ENCODE assay signal across 30 cellular contexts in genomic region chr6:36651659-36652379, GRCh38. TPM values are rescaled to one million over a fixed set of nuclear protein-coding genes. Genes with fewer than 3 reads are reported as not detected.
DNase-seq lines count a peak whose midpoint lies in the region; ATAC-seq, FAIRE-seq and TF ChIP-seq lines count a peak whose summit lies in the region.
"Had no signal": no experiment of that assay in that cellular context is flagged by ENCODE, and none has a peak within 500 bp of the region (broad histone marks: within the 10 kb centered on the region; RNA-seq: fewer than 3 reads in every experiment).

No MANE protein-coding gene starts in this region.

- peaks cover 68% of the 10 kb centered on the region for H3K27me3 Mint-ChIP-seq in activated CD8-positive, alpha-beta memory T cell treated with anti-CD3 and anti-CD28 coated beads, Interleukin-2, amount 10 ng/mL, durations not matched to agents 7 days and 5 days

- no peaks in the 10 kb centered on the region for H3K36me3 ChIP-seq in BLaER1
- no peaks in the 10 kb centered on the region for H3K36me3 ChIP-seq in HEK293 (ENCODE audit: control insufficient read depth in 2 of 2, insufficient read depth in 1 of 2, low read length in 2 of 2)
- H3K36me3 ChIP-seq in OCI-LY3 (replicated peaks; ENCODE audit: low read depth, low read length): no peaks in the 10 kb centered on the region
- no peaks in the 10 kb centered on the region for H3K36me3 ChIP-seq in kidney (ENCODE audit: control insufficient read depth in 1 of 2, insufficient read depth in 2 of 2, low read length in 2 of 2)
- H3K36me3 ChIP-seq: BE2C, HAP-1 had no signal

- H3K79me2 ChIP-seq in OCI-LY3 (ENCODE audit: low read length): no peaks in the 10 kb centered on the region

- no peaks in the 10 kb centered on the region for H3K9me3 ChIP-seq in BLaER1
- H3K9me3 ChIP-seq in HEK293 (ENCODE audit: control insufficient read depth, insufficient read depth, low read depth, low read length): no peaks in the 10 kb centered on the region
- H3K9me3 ChIP-seq in OCI-LY3 (ENCODE audit: insufficient read depth, low read length): no peaks in the 10 kb centered on the region
- no peaks in the 10 kb centered on the region for H3K9me3 ChIP-seq in kidney (ENCODE audit: control insufficient read depth in 1 of 2, low read length in 2 of 2)
- H3K9me3 ChIP-seq: A549, BE2C, Caco-2, HAP-1 had no signal

- H3K9me3 Mint-ChIP-seq in activated CD8-positive, alpha-beta memory T cell treated with anti-CD3 and anti-CD28 coated beads, Interleukin-2, amount 10 ng/mL, durations not matched to agents 7 days and 5 days (ENCODE audit: low read depth): no peaks in the 10 kb centered on the region
- H3K9me3 Mint-ChIP-seq: GM23338 had no signal

- no peaks in the 10 kb centered on the region for H4K20me1 ChIP-seq in BLaER1
- no peaks in the 10 kb centered on the region for H4K20me1 ChIP-seq in OCI-LY3 (ENCODE audit: insufficient read depth, low read length)

- H3K27me3 ChIP-seq in BLaER1 (no peaks in the 10 kb centered on the region), OCI-LY3 (ENCODE audit: low read depth, low read length) (peaks cover 25% of the 10 kb centered on the region)
- H3K27me3 ChIP-seq: BE2C had no signal

- no peak overlapping the region for H2AFZ ChIP-seq in OCI-LY3 (ENCODE audit: low read depth, low read length)
- H2AFZ ChIP-seq: GM23338 had no signal

- peaks cover 77% of the 10 kb centered on the region for H3K4me1 ChIP-seq in BLaER1
- H3K4me1 ChIP-seq in HEK293 (ENCODE audit: control insufficient read depth, insufficient read depth, low read length): peaks cover 24% of the 10 kb centered on the region
- peaks cover 24% of the 10 kb centered on the region for H3K4me1 ChIP-seq in OCI-LY3 (ENCODE audit: low read length)
- H3K4me1 ChIP-seq in kidney (ENCODE audit: control insufficient read depth in 1 of 2, insufficient read depth in 1 of 2, low read depth in 1 of 2, low read length in 2 of 2): no peaks in the 10 kb centered on the region
- H3K4me1 ChIP-seq: A549, Caco-2 had no signal

- H3K27ac Mint-ChIP-seq in activated CD8-positive, alpha-beta memory T cell treated with anti-CD3 and anti-CD28 coated beads, Interleukin-2, amount 10 ng/mL, durations not matched to agents 7 days and 5 days: no peak overlapping the region
- H3K27ac Mint-ChIP-seq: CD4-positive, alpha-beta memory T cell; GM23338 had no signal

- intact Hi-C loops in kidney (cut with DNase I): no loop called here

- peak; percentile 13 for DNase-seq in kidney
- DNase-seq in NCI-H69 (lab: John Stamatoyannopoulos, UW): no peak
- no peak for DNase-seq in activated CD8-positive, alpha-beta memory T cell treated with anti-CD3 and anti-CD28 coated beads, Interleukin-2, amount 10 ng/mL, durations not matched to agents 7 days and 5 days
- DNase-seq: BE2C; Caco-2; CD4-positive, alpha-beta memory T cell; DMS 273 treated with DMSO at 0.1 percent for 48 hours; DMS79 treated with DMSO at 0.1 percent for 48 hours; IMR-90; NCI-H1048; NCI-H1417 treated with DMSO at 0.1 percent for 48 hours; NCI-H187; NCI-H2107; NCI-H774; NK-92 treated with Interleukin-12 subunit alpha and Interleukin-12 subunit beta, amount 100 ng/mL, for 24 hours; SHP77 treated with DMSO at 0.1 percent for 48 hours; SW 1271 had no signal

- H3K9ac ChIP-seq in BLaER1: no peak overlapping the region
- H3K9ac ChIP-seq in OCI-LY3 (ENCODE audit: low read length): no peak overlapping the region
- H3K9ac ChIP-seq in kidney (ENCODE audit: low read length in 2 of 2): no peak overlapping the region
- H3K9ac ChIP-seq: KMS-11 had no signal

- 0 out of 2 replicates have a peak overlapping the region, but pooled peaks have one; percentile 84 for H3K27ac ChIP-seq in BLaER1
- no peak overlapping the region for H3K27ac ChIP-seq in HEK293 (ENCODE audit: extremely low read depth, low read depth, low read length)
- H3K27ac ChIP-seq in OCI-LY3 (ENCODE audit: low read length): no peak overlapping the region
- no peak overlapping the region for H3K27ac ChIP-seq in kidney (ENCODE audit: low read depth in 2 of 2, low read length in 2 of 2)
- H3K27ac ChIP-seq: KMS-11, RWPE1, SK-N-MC had no signal

- CTCF ChIA-PET in HEK293 (lab: Yijun Ruan, JAX): interaction anchor here (0.6 to 1.7 kb wide), 8 partner anchors 11 to 281 kb away, joined by 3 to 6 read pairs (median 3); no protein-coding TSS in a partner anchor
- CTCF ChIA-PET in activated CD8-positive, alpha-beta memory T cell treated with anti-CD3 and anti-CD28 coated beads, Interleukin-2, amount 10 ng/mL, durations not matched to agents 7 days and 5 days (lab: Charles Lee): interaction anchor here (1.6 to 2.4 kb wide), 2 partner anchors 9 to 37 kb away, joined by 3 to 7 read pairs; no protein-coding TSS in a partner anchor

- H3K36me3 Mint-ChIP-seq in activated CD8-positive, alpha-beta memory T cell treated with anti-CD3 and anti-CD28 coated beads, Interleukin-2, amount 10 ng/mL, durations not matched to agents 7 days and 5 days: no peaks in the 10 kb centered on the region
- H3K36me3 Mint-ChIP-seq: CD4-positive, alpha-beta memory T cell had no signal

- FAIRE-seq in kidney (lab: Jason Lieb, UNC): no peak
- FAIRE-seq: A549, HTR-8/SVneo had no signal

- H3K4me1 Mint-ChIP-seq in activated CD8-positive, alpha-beta memory T cell treated with anti-CD3 and anti-CD28 coated beads, Interleukin-2, amount 10 ng/mL, durations not matched to agents 7 days and 5 days: no peaks in the 10 kb centered on the region
- H3K4me1 Mint-ChIP-seq: CD4-positive, alpha-beta memory T cell had no signal

- no peak for TF ChIP-seq CTCF in HEK293 (tag by site-specific recombination; IDR thresholded peaks at IDR 0.05)
- no peak for TF ChIP-seq CTCF in OCI-LY3 (IDR thresholded peaks at IDR 0.05; ENCODE audit: low read depth, low read length)
- no peak for TF ChIP-seq CTCF in kidney (IDR thresholded peaks at IDR 0.05; ENCODE audit: borderline replicate concordance, extremely low read depth, insufficient read depth)

- H3K4me3 ChIP-seq in BLaER1: no peak overlapping the region
- H3K4me3 ChIP-seq in HEK293 (ENCODE audit: low read depth, low read length): no peak overlapping the region
- H3K4me3 ChIP-seq in OCI-LY3 (ENCODE audit: low read length): no peak overlapping the region
- H3K4me3 ChIP-seq in kidney (ENCODE audit: low read length in 2 of 2): no peak overlapping the region
- H3K4me3 ChIP-seq: A549, GM23338, HAP-1, SK-N-MC had no signal

- H3K4me2 ChIP-seq in BLaER1 (peak overlapping the region; percentile 79), OCI-LY3 (ENCODE audit: low read length) (peak overlapping the region; percentile 56; the same call in 1 of the 2 replicates)
- H3K4me2 ChIP-seq: A549, GM23338, KMS-11 had no signal

- ATAC-seq in HG03571 (IDR thresholded peaks at IDR 0.05; ENCODE audit: unreplicated experiment) (no peak), HG02763 (IDR thresholded peaks at IDR 0.05; ENCODE audit: unreplicated experiment) (no peak)
- no peak for ATAC-seq in activated CD8-positive, alpha-beta memory T cell treated with anti-CD3 and anti-CD28 coated beads, Interleukin-2, amount 10 ng/mL, durations not matched to agents 7 days and 5 days
- ATAC-seq: A549, GM23338 had no signal

- POLR2A ChIA-PET in HEK293 (lab: Yijun Ruan, JAX): interaction anchor here (3.6 kb wide), 1 partner anchor 27 kb away, joined by 16 read pairs; the partner anchor contains the start of gene CDKN1A

- H3K4me3 Mint-ChIP-seq in activated CD8-positive, alpha-beta memory T cell treated with anti-CD3 and anti-CD28 coated beads, Interleukin-2, amount 10 ng/mL, durations not matched to agents 7 days and 5 days: no peak overlapping the region
- H3K4me3 Mint-ChIP-seq: CD4-positive, alpha-beta memory T cell; GM23338 had no signal

TF ChIP-seq in HEK293, 187 proteins besides CTCF, POLR2A, EP300 and RAD21:
- TF ChIP-seq ZNF48 (tag by site-specific recombination; IDR thresholded peaks at IDR 0.05): no peak
- no peak for TF ChIP-seq ZNF549 (tag by site-specific recombination; IDR thresholded peaks at IDR 0.05)
- 0 out of 2 replicates have a peak, but pooled peaks have one; percentile 29 for TF ChIP-seq ZNF692 (tag by site-specific recombination; IDR thresholded peaks at IDR 0.05)
TF ChIP-seq in HEK293: peak in this region for 1.

RNA-seq across cellular contexts. Expression of gene CDKN1A, which starts 26.7 kb away (rescaled TPM):
- total RNA-seq in kidney: 66.2 TPM
- 46.4 TPM for polyA plus RNA-seq in kidney (ENCODE audit: insufficient read depth, low read depth, low replicate concordance)
- 100 to 1,000 TPM in 1 of 2 experiments, 10 to 100 TPM in 1; 67.5 to 109 TPM for total RNA-seq in activated CD8-positive, alpha-beta memory T cell treated with anti-CD3 and anti-CD28 coated beads, Interleukin-2, amount 10 ng/mL, durations not matched to agents 7 days and 5 days

RNA-seq across cellular contexts. Expression of gene RAB44, which starts 45.8 kb away (rescaled TPM):
- total RNA-seq in kidney: 1.5 TPM
- polyA plus RNA-seq in kidney (ENCODE audit: insufficient read depth, low read depth, low replicate concordance): not detected
- total RNA-seq in activated CD8-positive, alpha-beta memory T cell treated with anti-CD3 and anti-CD28 coated beads, Interleukin-2, amount 10 ng/mL, durations not matched to agents 7 days and 5 days: not detected
- total RNA-seq: Caco-2; CD4-positive, alpha-beta memory T cell; GM23338; IMR-90; NCI-H460 had no signal
- polyA plus RNA-seq: CD4-positive, alpha-beta memory T cell; GM23338 had no signal

RNA-seq across cellular contexts. Expression of gene SRSF3, which starts 57.7 kb away (rescaled TPM):
- total RNA-seq in kidney: 257 TPM
- 222 TPM for polyA plus RNA-seq in kidney (ENCODE audit: insufficient read depth, low read depth, low replicate concordance)
- 100 to 1,000 TPM; 416 to 514 TPM for total RNA-seq in activated CD8-positive, alpha-beta memory T cell treated with anti-CD3 and anti-CD28 coated beads, Interleukin-2, amount 10 ng/mL, durations not matched to agents 7 days and 5 days
